In the genomic region with DNA sequence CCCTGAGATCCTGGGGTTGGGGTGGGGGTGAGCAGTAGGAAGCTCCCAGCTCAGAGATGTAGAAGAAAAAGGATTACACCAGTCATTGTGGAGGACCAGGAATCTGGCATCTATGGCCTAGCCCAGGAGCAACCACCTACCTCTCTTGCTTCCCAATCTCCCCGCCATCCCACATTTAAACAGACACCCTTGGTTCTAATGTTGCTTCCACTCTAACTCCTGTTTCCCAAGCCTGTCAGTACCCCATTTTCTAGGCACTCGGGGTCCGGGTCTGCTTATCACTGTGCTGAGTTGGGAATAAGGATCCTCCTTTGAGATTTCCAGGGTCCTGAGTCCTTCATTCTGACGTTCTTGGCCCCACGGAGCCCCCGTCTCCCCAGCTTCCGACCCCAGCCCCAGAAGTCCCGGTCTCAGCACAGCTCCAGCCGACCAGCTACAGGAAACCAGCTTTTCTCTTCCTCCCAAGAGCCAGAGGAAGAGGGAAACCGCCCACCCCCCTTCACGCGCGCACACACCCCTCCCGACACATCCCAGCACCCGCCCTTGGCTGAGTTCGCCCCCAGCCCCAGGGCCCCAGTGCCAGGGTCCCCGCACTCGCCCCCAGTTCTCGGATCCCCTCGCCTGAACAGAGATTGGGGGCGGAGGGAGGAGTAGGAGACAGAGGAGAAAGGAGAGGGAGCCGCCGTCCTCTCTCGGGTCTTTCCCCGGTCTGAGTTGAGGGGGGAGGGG, we compare ENCODE assay signal across 8 cellular contexts. TPM values are rescaled to one million over a fixed set of nuclear protein-coding genes. Genes with fewer than 3 reads are reported as not detected.
DNase-seq lines count a peak whose midpoint lies in the region; ATAC-seq and TF ChIP-seq lines count a peak whose summit lies in the region.

No MANE protein-coding gene starts in this region.

- H3F3A ChIP-seq in Loucy (ENCODE audit: low read depth) = peaks cover 6% of the 10 kb centered on the region; the same call in 1 of the 2 replicates

- peak overlapping the region; percentile 29; the same call in 1 of the 2 replicates for H2AFZ ChIP-seq in Loucy (ENCODE audit: low read length)

- no peaks in the 10 kb centered on the region for H3K27me3 Mint-ChIP-seq in central memory CD8-positive, alpha-beta T cell

- peak overlapping the region; percentile 79 for H3K4me3 Mint-ChIP-seq in central memory CD8-positive, alpha-beta T cell

- H3K27me3 ChIP-seq in Loucy (ENCODE audit: insufficient read depth, low read length, poor library complexity, severe bottlenecking) (peaks cover 10% of the 10 kb centered on the region), mononuclear cell (ENCODE audit: insufficient read depth, low read length) (no peaks in the 10 kb centered on the region), aorta (ENCODE audit: control insufficient read depth in 1 of 2, insufficient read depth in 2 of 2, low read length in 1 of 2) (no peaks in the 10 kb centered on the region)

- in situ Hi-C loops in ACHN (cut with HindIII; ENCODE audit: low pct_ligation_motif_present, low pct_unique_long_range_greater_than_20kb, low sequenced_read_pairs) = no loop called here
- in situ Hi-C loops in GM13976 (cut with MboI; ENCODE audit: low sequenced_read_pairs, unreplicated experiment) = no loop called here

- intact Hi-C loops in aorta (cut with DNase I) = loop anchor here in 1 of 2 donors (2.0 kb wide), 1 partner anchor 15 kb away; no protein-coding TSS in a partner anchor

- WGBS in aorta, 2 donors = 3 to 5% methylated on average over 24 to 25 of the region's 25 CpGs

- H3K4me3 ChIP-seq in Loucy (ENCODE audit: low read length, poor library complexity, severe bottlenecking) (peak overlapping the region; percentile 98), mononuclear cell (ENCODE audit: low read length) (peak overlapping the region; percentile 82), aorta (ENCODE audit: low read length in 2 of 2) (peak overlapping the region; percentile 97 to 100)

- H3K36me3 ChIP-seq in Loucy (ENCODE audit: insufficient read depth, low read length) (no peaks in the 10 kb centered on the region), aorta (ENCODE audit: control insufficient read depth in 1 of 2, insufficient read depth in 2 of 2, low read length in 1 of 2) (no peaks in the 10 kb centered on the region)

- peaks cover 66% of the 10 kb centered on the region for H3K4me1 ChIP-seq in Loucy (ENCODE audit: insufficient read depth, low read length, poor library complexity, severe bottlenecking)
- peaks cover 70% of the 10 kb centered on the region for H3K4me1 ChIP-seq in mononuclear cell (ENCODE audit: insufficient read depth, low read length)
- peaks cover 3 to 6% of the 10 kb centered on the region in 2 donors for H3K4me1 ChIP-seq in aorta (ENCODE audit: control insufficient read depth in 1 of 2, insufficient read depth in 2 of 2, low read length in 2 of 2)

- peaks cover 7% of the 10 kb centered on the region for H4K20me1 ChIP-seq in Loucy (ENCODE audit: insufficient read depth, low read length, poor library complexity, severe bottlenecking)

- peak overlapping the region; percentile 98 for H3K27ac Mint-ChIP-seq in central memory CD8-positive, alpha-beta T cell (ENCODE audit: low read depth)

- H3K79me2 ChIP-seq in Loucy (ENCODE audit: insufficient read depth, low read length) = peaks cover 72% of the 10 kb centered on the region

- peak overlapping the region in 1 of 2 donors; percentile 62 for H3K27ac ChIP-seq in aorta (ENCODE audit: low read depth in 1 of 2, low read length in 2 of 2)

- peak overlapping the region; percentile 99 for H3K9ac ChIP-seq in Loucy (ENCODE audit: low read depth, low read length, poor library complexity, severe bottlenecking)

- H3K36me3 Mint-ChIP-seq in central memory CD8-positive, alpha-beta T cell (ENCODE audit: insufficient read depth) = peaks cover 30% of the 10 kb centered on the region

- DNase-seq in ACHN (peak; percentile 44), aorta (peak in 1 of 2 donors; percentile 61), GM13976 (ENCODE audit: low spot score) (no peak)
- peak in 1 of 2 donors; percentile 46 for DNase-seq in central memory CD8-positive, alpha-beta T cell (ENCODE audit: low spot score in 2 of 2)

- H3K9me2 ChIP-seq in Loucy (replicated peaks; ENCODE audit: low read depth, low read length) = no peaks in the 10 kb centered on the region

- no peak for TF ChIP-seq CTCF in Loucy (conservative IDR thresholded peaks at IDR 0.05; ENCODE audit: low read length)
- TF ChIP-seq CTCF in GM13976 (IDR thresholded peaks at IDR 0.05; ENCODE audit: borderline replicate concordance, control extremely low read depth, extremely low read depth, insufficient read depth, missing control alignments) = no peak

- no peaks in the 10 kb centered on the region for H3K9me3 Mint-ChIP-seq in central memory CD8-positive, alpha-beta T cell

- H3K9me3 ChIP-seq in Loucy (ENCODE audit: insufficient read depth, low read depth, low read length) (no peaks in the 10 kb centered on the region), mononuclear cell (ENCODE audit: low read depth, low read length) (no peaks in the 10 kb centered on the region), aorta (ENCODE audit: control insufficient read depth, low read length) (no peaks in the 10 kb centered on the region)

- H3K4me2 ChIP-seq in Loucy (ENCODE audit: low read depth, low read length, poor library complexity, severe bottlenecking) = peak overlapping the region; percentile 100

- H3K4me1 Mint-ChIP-seq in central memory CD8-positive, alpha-beta T cell = peaks cover 67% of the 10 kb centered on the region

- ATAC-seq in central memory CD8-positive, alpha-beta T cell (replicated peaks; ENCODE audit: extremely low read depth, poor library complexity, severe bottlenecking) = no peak
- peak; percentile 15 for ATAC-seq in aorta (ENCODE audit: low FRiP score)
- ATAC-seq in HG03139 (IDR thresholded peaks at IDR 0.05; ENCODE audit: unreplicated experiment) = no peak
- no peak for ATAC-seq in HG02870 (IDR thresholded peaks at IDR 0.05; ENCODE audit: unreplicated experiment)

RNA-seq across cellular contexts. Expression of a gene that starts 1.2 kb away (rescaled TPM):
- total RNA-seq in mononuclear cell = 168 TPM
- total RNA-seq in aorta = 1,000 to 10,000 TPM in 1 of 2 donors, 100 to 1,000 TPM in 1; 241 to 1,416 TPM
- 100 to 1,000 TPM in 1 of 2 donors, 10 to 100 TPM in 1; 26.5 to 464 TPM for polyA plus RNA-seq in aorta

RNA-seq across cellular contexts. Expression of a gene that starts 33.3 kb away (rescaled TPM):
- total RNA-seq in mononuclear cell (30.4 TPM), aorta (10 to 100 TPM; 22.2 to 27.6 TPM)
- polyA plus RNA-seq in aorta = 10 to 100 TPM in 1 of 2 donors, 1 to 10 TPM in 1; 4.1 to 11.5 TPM

RNA-seq across cellular contexts. Expression of a gene that starts 53.6 kb away (rescaled TPM):
- total RNA-seq in mononuclear cell (49.4 TPM), aorta (1 to 10 TPM; 1.9 TPM)
- polyA plus RNA-seq in aorta = under 1 TPM in 1 of 2 donors, not detected in 1; 0.38 TPM

RNA-seq across cellular contexts. Expression of a gene that starts 55.5 kb away (rescaled TPM):
- 1.8 TPM for total RNA-seq in mononuclear cell
- total RNA-seq in aorta = not detected
- 1 to 10 TPM in 1 of 2 donors, not detected in 1; 1.5 TPM for polyA plus RNA-seq in aorta

Comparison
In these comparisons a context has a peak if more than half of its experiments do, and no peak if none do; other contexts are left out.
1. RNA of a gene that starts 53.6 kb away (total RNA-seq): 49.4 TPM in mononuclear cell (single experiment); 1.9 TPM in aorta; every median in the first group is over 10 times any median in the second.
2. Peak in every context shown above with its lines, with median percentiles within 50 percentile points of each other: H3K4me3 ChIP-seq.